In genomic region chr9:137268538-137269201, GRCh38 we compare ENCODE assay signal across 12 cellular contexts. TPM values are rescaled to one million over a fixed set of nuclear protein-coding genes. Genes with fewer than 3 reads are reported as not detected.
DNase-seq lines count a peak whose midpoint lies in the region; ATAC-seq and TF ChIP-seq lines count a peak whose summit lies in the region.
"Had no signal": no experiment of that assay in that cellular context is flagged by ENCODE, and none has a peak within 500 bp of the region (broad histone marks: within the 10 kb centered on the region; RNA-seq: fewer than 3 reads in every experiment).

No MANE protein-coding gene starts in this region.

- TF ChIP-seq EP300 in suprapubic skin (IDR thresholded peaks at IDR 0.05): no peak

- no peak overlapping the region for H2BK12ac ChIP-seq in H9 (ENCODE audit: insufficient read length, low read depth, low read length)

- H3K4me3 ChIP-seq in adrenal gland (peak overlapping the region in 1 of 4 donors; percentile 5), left lung (no peak overlapping the region), suprapubic skin (no peak overlapping the region)

- TF ChIP-seq POLR2A in adrenal gland (IDR thresholded peaks at IDR 0.05): no peak
- no peak for TF ChIP-seq POLR2A in suprapubic skin (IDR thresholded peaks at IDR 0.05)

- no peak overlapping the region for H2BK5ac ChIP-seq in H9 (ENCODE audit: insufficient read length, low read length)

- no peak overlapping the region for H3K4me2 ChIP-seq in H9 (ENCODE audit: insufficient read depth, insufficient read length, low read length)

- no peak overlapping the region for H2BK120ac ChIP-seq in H9 (ENCODE audit: low read depth, low read length, poor library complexity, severe bottlenecking)

- H3K27ac ChIP-seq in H9 (ENCODE audit: insufficient read length, low read depth, low read length) (no peak overlapping the region), adrenal gland (peak overlapping the region in 3 of 5 donors; percentile 45 to 81 (median 58)), left lung (peak overlapping the region; percentile 67 to 69), suprapubic skin (peak overlapping the region; percentile 66)

- no peak overlapping the region for H3K9ac ChIP-seq in H9 (ENCODE audit: extremely low read depth, insufficient read length, low read length)

- no peak overlapping the region for H3T11ph ChIP-seq in H9 (ENCODE audit: low read length)

- H3K79me1 ChIP-seq in H9 (ENCODE audit: insufficient read depth, low read depth, low read length, poor library complexity, severe bottlenecking): no peaks in the 10 kb centered on the region

- no peaks in the 10 kb centered on the region; the same call in 1 of the 2 replicates for H3K27me3 Mint-ChIP-seq in H9 (ENCODE audit: low read depth)
- H3K27me3 Mint-ChIP-seq: central memory CD8-positive, alpha-beta T cell had no signal

- H3K4ac ChIP-seq in H9 (ENCODE audit: low read depth, low read length): no peak overlapping the region

- TF ChIP-seq CTCF in H9 (conservative IDR thresholded peaks at IDR 0.05) (no peak), adrenal gland (IDR thresholded peaks at IDR 0.05) (no peak), left lung (IDR thresholded peaks at IDR 0.05) (no peak), suprapubic skin (IDR thresholded peaks at IDR 0.05) (no peak)

- no peak overlapping the region for H4K8ac ChIP-seq in H9 (replicated peaks; ENCODE audit: insufficient read length, low read depth, low read length)

- no peak overlapping the region for H4K5ac ChIP-seq in H9 (ENCODE audit: insufficient read length, low read depth, low read length)

- DNase-seq in H9 (no peak), adrenal gland (peak in 4 of 7 donors; percentile 22 to 63 (median 38)), left lung (no peak), suprapubic skin (ENCODE audit: low spot score in 2 of 2) (peak in 1 of 2 donors; percentile 63), NCI-H2196 (lab: John Stamatoyannopoulos, UW; ENCODE audit: unreplicated experiment) (no peak), NCI-H2081 (lab: John Stamatoyannopoulos, UW) (no peak)
- DNase-seq: activated T-cell treated with anti-CD3 and anti-CD28 coated beads, Interleukin-2, amount 50 U/mL, for 48 hours; hippocampal formation; NCI-H1105 had no signal

- H3K36me3 ChIP-seq in adrenal gland (replicated peaks in 1 of 2): peaks cover 0 to 49% of the 10 kb centered on the region in 2 donors
- peaks cover 0 to 84% of the 10 kb centered on the region in 2 donors for H3K36me3 ChIP-seq in left lung
- H3K36me3 ChIP-seq in suprapubic skin: peaks cover 60% of the 10 kb centered on the region

- H3K9me3 ChIP-seq in H9 (ENCODE audit: control insufficient read depth, low read depth, low read length) (no peaks in the 10 kb centered on the region), adrenal gland (replicated peaks in 1 of 3) (no peaks in the 10 kb centered on the region), left lung (no peaks in the 10 kb centered on the region), suprapubic skin (no peaks in the 10 kb centered on the region)

- peaks cover 12 to 59% (median 43%) of the 10 kb centered on the region in 3 experiments; a peak in 6 of 7 replicates for H3K36me3 Mint-ChIP-seq in H9 (ENCODE audit: insufficient read depth in 1 of 3, low read depth in 3 of 3)

- no peaks in the 10 kb centered on the region for H3K27me3 ChIP-seq in H9 (ENCODE audit: insufficient read depth, low read length)
- no peaks in the 10 kb centered on the region for H3K27me3 ChIP-seq in adrenal gland
- no peaks in the 10 kb centered on the region for H3K27me3 ChIP-seq in left lung
- H3K27me3 ChIP-seq in suprapubic skin: no peaks in the 10 kb centered on the region

- no peaks in the 10 kb centered on the region; a peak in 1 of 4 replicates for H3K4me1 Mint-ChIP-seq in H9

- no peak overlapping the region for H3K14ac ChIP-seq in H9 (ENCODE audit: insufficient read depth, low read length)

- no peak overlapping the region for H3K23ac ChIP-seq in H9 (ENCODE audit: insufficient read length, low read depth, low read length)

- no peaks in the 10 kb centered on the region; a peak in 1 of 5 replicates for H3K9me3 Mint-ChIP-seq in H9
- H3K9me3 Mint-ChIP-seq: central memory CD8-positive, alpha-beta T cell had no signal

- no peaks in the 10 kb centered on the region for H3K79me2 ChIP-seq in H9 (ENCODE audit: insufficient read depth, low read length)

- no peak overlapping the region for H4K91ac ChIP-seq in H9 (ENCODE audit: insufficient read length, low read depth, low read length)

- H4K20me1 ChIP-seq in H9 (ENCODE audit: control insufficient read depth, insufficient read depth, insufficient read length): no peaks in the 10 kb centered on the region

- H2BK20ac ChIP-seq in H9 (ENCODE audit: low read depth, low read length, poor library complexity, severe bottlenecking): no peak overlapping the region

- no peak overlapping the region for H2AFZ ChIP-seq in H9 (ENCODE audit: low read length)

- H3K23me2 ChIP-seq in H9 (ENCODE audit: insufficient read length, low read depth, low read length, poor library complexity, severe bottlenecking): no peaks in the 10 kb centered on the region

- no peak overlapping the region for H2BK15ac ChIP-seq in H9 (ENCODE audit: low read depth, low read length)

- no peak overlapping the region for H3K56ac ChIP-seq in H9 (ENCODE audit: insufficient read length, low read depth, low read length)

- H3K4me1 ChIP-seq in H9 (ENCODE audit: insufficient read depth, low read length): no peaks in the 10 kb centered on the region
- H3K4me1 ChIP-seq in adrenal gland (replicated peaks in 1 of 2): peaks cover 4 to 16% of the 10 kb centered on the region in 2 donors
- peaks cover 21 to 39% of the 10 kb centered on the region in 2 donors for H3K4me1 ChIP-seq in left lung
- peaks cover 42% of the 10 kb centered on the region for H3K4me1 ChIP-seq in suprapubic skin

- no peak overlapping the region for H2AK5ac ChIP-seq in H9 (ENCODE audit: insufficient read length, low read length)

- H3K18ac ChIP-seq in H9 (ENCODE audit: insufficient read length, low read depth, low read length): no peak overlapping the region

- no CpG with 5 or more reads among the region's 19 CpGs for WGBS in H9 (ENCODE audit: extremely low coverage, insufficient read length, low lambda C conversion rate)
- WGBS in adrenal gland, 4 donors: 72 to 82% (median 76%) methylated on average over 18 to 19 of the region's 19 CpGs
- WGBS in suprapubic skin: 81% methylated on average over 19 of the region's 19 CpGs

- intact Hi-C loops in adrenal gland (cut with DNase I): no loop called here
- intact Hi-C loops in left lung (cut with DNase I): no loop called here

- peak overlapping the region in 2 of 3 experiments; percentile 3 to 8; a peak in 1 of 7 replicates for H3K27ac Mint-ChIP-seq in H9

- no peak for ATAC-seq in left lung
- ATAC-seq in GM18873 (IDR thresholded peaks at IDR 0.05; ENCODE audit: low FRiP score, unreplicated experiment): no peak
- ATAC-seq in GM18907 (IDR thresholded peaks at IDR 0.05; ENCODE audit: unreplicated experiment): no peak

- H3K4me3 Mint-ChIP-seq in H9: no peak overlapping the region
- H3K4me3 Mint-ChIP-seq: central memory CD8-positive, alpha-beta T cell had no signal

RNA-seq across cellular contexts. Expression of gene TOR4A, which starts 8.9 kb away (rescaled TPM):
- total RNA-seq in H9 (2021) (5.9 and 6.2 TPM in 2 replicates), adrenal gland (10 to 100 TPM in 5 of 8 donors, 1 to 10 TPM in 3; 6.8 to 21.5 (median 13.8) TPM), left lung (10 to 100 TPM; 31.8 to 38.5 TPM), suprapubic skin (1 to 10 TPM; 3.5 to 9.2 (median 4.4) TPM)
- 1 to 10 TPM in 2 of 3 donors, under 1 TPM in 1; 0.49 to 1.4 (median 1.3) TPM for polyA plus RNA-seq in adrenal gland

RNA-seq across cellular contexts. Expression of gene NELFB, which starts 13.5 kb away (rescaled TPM):
- total RNA-seq in H9 (2021): 71.4 and 71.7 TPM in 2 replicates
- total RNA-seq in adrenal gland: 10 to 100 TPM; 28.0 to 56.3 (median 41.1) TPM
- 10 to 100 TPM; 10.9 to 48.3 (median 19.6) TPM for polyA plus RNA-seq in adrenal gland
- 10 to 100 TPM; 47.8 to 49.7 TPM for total RNA-seq in left lung
- total RNA-seq in suprapubic skin: 10 to 100 TPM; 45.0 to 54.2 (median 50.9) TPM

RNA-seq across cellular contexts. Expression of gene STPG3, which starts 17.6 kb away (rescaled TPM):
- total RNA-seq in H9 (2021): not detected in 2 replicates
- 1 to 10 TPM in 1 of 8 donors, under 1 TPM in 1, not detected in 6; 0.25 to 3.1 TPM for total RNA-seq in adrenal gland
- under 1 TPM in 1 of 3 donors, not detected in 2; 0.32 TPM for polyA plus RNA-seq in adrenal gland
- total RNA-seq in left lung: not detected
- 1 to 10 TPM in 1 of 4 donors, not detected in 3; 1.2 TPM for total RNA-seq in suprapubic skin

RNA-seq across cellular contexts. Expression of gene TUBB4B, which starts 27.6 kb away (rescaled TPM):
- total RNA-seq in H9 (2021): 378 and 386 TPM in 2 replicates
- total RNA-seq in adrenal gland: 100 to 1,000 TPM in 6 of 8 donors, 10 to 100 TPM in 2; 69.9 to 362 (median 129) TPM
- 100 to 1,000 TPM; 105 to 211 (median 200) TPM for polyA plus RNA-seq in adrenal gland
- total RNA-seq in left lung: 100 to 1,000 TPM; 245 to 337 TPM
- total RNA-seq in suprapubic skin: 100 to 1,000 TPM; 225 to 708 (median 639) TPM

RNA-seq across cellular contexts. Expression of gene NRARP, which starts 33.4 kb away (rescaled TPM):
- total RNA-seq in H9 (2021): 22.8 and 23.8 TPM in 2 replicates
- total RNA-seq in adrenal gland: 10 to 100 TPM in 1 of 8 donors, 1 to 10 TPM in 7; 1.1 to 11.2 (median 3.8) TPM
- polyA plus RNA-seq in adrenal gland: 1 to 10 TPM in 2 of 3 donors, under 1 TPM in 1; 0.59 to 1.4 (median 1.1) TPM
- total RNA-seq in left lung: 10 to 100 TPM; 11.3 to 15.2 TPM
- 10 to 100 TPM; 25.3 to 69.0 (median 65.5) TPM for total RNA-seq in suprapubic skin

Comparison
In these comparisons a context has a peak if more than half of its experiments do, and no peak if none do; other contexts are left out.
1. DNase-seq: peak in adrenal gland (4 of 7); none in H9 (single experiment), left lung (0 of 2), NCI-H2196 (single experiment) and NCI-H2081 (0 of 2).